8 cellular contexts compared by ENCODE assay signal in genomic region chr5:174418809-174419522, GRCh38.
DNase-seq lines count a peak whose midpoint lies in the region; ATAC-seq and TF ChIP-seq lines count a peak whose summit lies in the region.

No MANE protein-coding gene starts in this region.

- TF ChIP-seq CTCF in PC-9 (conservative IDR thresholded peaks at IDR 0.05) (no peak), WERI-Rb-1 (IDR thresholded peaks at IDR 0.05; ENCODE audit: low read depth, low read length) (no peak)

- H3K9me3 Mint-ChIP-seq in stimulated activated naive CD8-positive, alpha-beta T cell treated with anti-CD3 and anti-CD28 coated beads, Interleukin-15, Interleukin-2, amounts not matched to agents 100 ng/mL and 50 ng/mL, for 24 hours, result no peaks in the 10 kb centered on the region
- no peaks in the 10 kb centered on the region for H3K9me3 Mint-ChIP-seq in stimulated activated memory B cell treated with anti-CD40 and anti-IgM and Interleukin-4, amounts not matched to agents 10 μg/mL and 1 μg/mL and 100 μg/mL, for 72 hours

- H3K4me3 ChIP-seq in PC-9 (no peak overlapping the region), WERI-Rb-1 (ENCODE audit: low read depth, low read length) (no peak overlapping the region)

- peak overlapping the region; percentile 34 for H3K4me2 ChIP-seq in PC-9

- intact Hi-C loops in PC-9 (cut with micrococcal nuclease; ENCODE audit: unreplicated experiment), result loop anchor here (1.0 to 5.0 kb wide), 4 partner anchors 92 to 517 kb away; no protein-coding TSS in a partner anchor

- H3K9me3 ChIP-seq in PC-9 (ENCODE audit: insufficient read depth, low read depth), result no peaks in the 10 kb centered on the region
- H3K9me3 ChIP-seq in WERI-Rb-1 (ENCODE audit: severe bottlenecking), result no peaks in the 10 kb centered on the region

- no peak for DNase-seq in stimulated activated naive CD8-positive, alpha-beta T cell treated with anti-CD3 and anti-CD28 coated beads, Interleukin-15, Interleukin-2, amounts not matched to agents 100 U/mL and 50 U/mL, for 24 hours
- no peak for DNase-seq in PC-9
- peak; percentile 18 for DNase-seq in glomerular visceral epithelial cell (ENCODE audit: extremely low spot score)
- DNase-seq in WERI-Rb-1, result no peak
- no peak for DNase-seq in H4 (ENCODE audit: low spot score)

- H3K36me3 Mint-ChIP-seq in stimulated activated naive CD8-positive, alpha-beta T cell treated with anti-CD3 and anti-CD28 coated beads, Interleukin-15, Interleukin-2, amounts not matched to agents 100 ng/mL and 50 ng/mL, for 24 hours (ENCODE audit: low read depth), result no peaks in the 10 kb centered on the region
- H3K36me3 Mint-ChIP-seq in stimulated activated memory B cell treated with anti-CD40 and anti-IgM and Interleukin-4, amounts not matched to agents 10 μg/mL and 1 μg/mL and 100 μg/mL, for 72 hours, result no peaks in the 10 kb centered on the region

- CTCF ChIA-PET in PC-9 (lab: Charles Lee), result interaction anchor here (0.6 to 1.4 kb wide), 3 partner anchors 92 to 1107 kb away, joined by 4 to 8 read pairs (median 6); no protein-coding TSS in a partner anchor

- peak overlapping the region; percentile 45 for H3K4me3 Mint-ChIP-seq in stimulated activated naive CD8-positive, alpha-beta T cell treated with anti-CD3 and anti-CD28 coated beads, Interleukin-15, Interleukin-2, amounts not matched to agents 100 ng/mL and 50 ng/mL, for 24 hours
- H3K4me3 Mint-ChIP-seq in stimulated activated memory B cell treated with anti-CD40 and anti-IgM and Interleukin-4, amounts not matched to agents 10 μg/mL and 1 μg/mL and 100 μg/mL, for 72 hours, result peak overlapping the region; percentile 4

- H3K27me3 ChIP-seq in PC-9 (ENCODE audit: insufficient read depth, low read depth), result peaks cover 43% of the 10 kb centered on the region
- H3K27me3 ChIP-seq in WERI-Rb-1 (ENCODE audit: insufficient read depth, low read depth, severe bottlenecking), result peaks cover 84% of the 10 kb centered on the region

- no peaks in the 10 kb centered on the region for H3K4me1 ChIP-seq in PC-9 (replicated peaks; ENCODE audit: insufficient read depth)

- no peaks in the 10 kb centered on the region for H3K9me2 ChIP-seq in PC-9 (ENCODE audit: insufficient read depth)

- no peaks in the 10 kb centered on the region for H4K20me1 ChIP-seq in PC-9 (ENCODE audit: insufficient read depth)

- peaks cover 34% of the 10 kb centered on the region for H3K27me3 Mint-ChIP-seq in stimulated activated naive CD8-positive, alpha-beta T cell treated with anti-CD3 and anti-CD28 coated beads, Interleukin-15, Interleukin-2, amounts not matched to agents 100 ng/mL and 50 ng/mL, for 24 hours
- H3K27me3 Mint-ChIP-seq in stimulated activated memory B cell treated with anti-CD40 and anti-IgM and Interleukin-4, amounts not matched to agents 10 μg/mL and 1 μg/mL and 100 μg/mL, for 72 hours, result peaks cover 39% of the 10 kb centered on the region

- POLR2A ChIA-PET in PC-9 (lab: Charles Lee; ENCODE audit: unreplicated experiment), result no interaction called here

- H3K36me3 ChIP-seq in PC-9 (ENCODE audit: low read depth) (no peaks in the 10 kb centered on the region), WERI-Rb-1 (no peaks in the 10 kb centered on the region)

- H3K4me1 Mint-ChIP-seq in stimulated activated naive CD8-positive, alpha-beta T cell treated with anti-CD3 and anti-CD28 coated beads, Interleukin-15, Interleukin-2, amounts not matched to agents 100 ng/mL and 50 ng/mL, for 24 hours (ENCODE audit: low read depth), result peaks cover 6% of the 10 kb centered on the region
- peaks cover 16% of the 10 kb centered on the region for H3K4me1 Mint-ChIP-seq in stimulated activated memory B cell treated with anti-CD40 and anti-IgM and Interleukin-4, amounts not matched to agents 10 μg/mL and 1 μg/mL and 100 μg/mL, for 72 hours

- H3K79me2 ChIP-seq in PC-9 (ENCODE audit: low read depth), result no peaks in the 10 kb centered on the region

- no peak overlapping the region for H3K27ac Mint-ChIP-seq in stimulated activated naive CD8-positive, alpha-beta T cell treated with anti-CD3 and anti-CD28 coated beads, Interleukin-15, Interleukin-2, amounts not matched to agents 100 ng/mL and 50 ng/mL, for 24 hours
- no peak overlapping the region for H3K27ac Mint-ChIP-seq in stimulated activated memory B cell treated with anti-CD40 and anti-IgM and Interleukin-4, amounts not matched to agents 10 μg/mL and 1 μg/mL and 100 μg/mL, for 72 hours

- no peaks in the 10 kb centered on the region for H3F3A ChIP-seq in PC-9 (ENCODE audit: insufficient read depth, low read depth)

- no TSS peak for BruUV-seq in PC-9 (replicated peaks; lab: Mats Ljungman, UMichigan)

- H2AFZ ChIP-seq in PC-9, result no peak overlapping the region

- ATAC-seq in stimulated activated naive CD8-positive, alpha-beta T cell treated with anti-CD3 and anti-CD28 coated beads, Interleukin-15, Interleukin-2, amounts not matched to agents 100 U/mL and 50 U/mL, for 24 hours, result no peak
- ATAC-seq in stimulated activated memory B cell treated with anti-CD40 and anti-IgM and Interleukin-4, amounts not matched to agents 10 μg/mL and 1 μg/mL and 100 μg/mL, for 72 hours, result peak; percentile 22
- no peak for ATAC-seq in HG03378 (IDR thresholded peaks at IDR 0.05; ENCODE audit: unreplicated experiment)

- H3K27ac ChIP-seq in PC-9 (no peak overlapping the region), WERI-Rb-1 (no peak overlapping the region)
